25 cellular contexts compared by ENCODE assay signal in genomic region chr6:83890520-83890919, GRCh38. TPM values are rescaled to one million over a fixed set of nuclear protein-coding genes. Genes with fewer than 3 reads are reported as not detected.
DNase-seq lines count a peak whose midpoint lies in the region; ATAC-seq lines count a peak whose summit lies in the region.
"Had no signal": no experiment of that assay in that cellular context is flagged by ENCODE, and none has a peak within 500 bp of the region (broad histone marks: within the 10 kb centered on the region; RNA-seq: fewer than 3 reads in every experiment).

No MANE protein-coding gene starts in this region.

- no peaks in the 10 kb centered on the region for H3K27me3 ChIP-seq in right cardiac atrium (ENCODE audit: control insufficient read depth, insufficient read depth)
- H3K27me3 ChIP-seq: BE2C, BLaER1 had no signal

- ATAC-seq in Right ventricle myocardium superior (ENCODE audit: poor library complexity) (peak; percentile 80), left cardiac atrium (no peak), left ventricle myocardium superior (peak; percentile 84), right cardiac atrium (no peak), HG03565 (IDR thresholded peaks at IDR 0.05; ENCODE audit: unreplicated experiment) (no peak)
- ATAC-seq: GM12878 had no signal

- H3K4me1 ChIP-seq in right cardiac atrium (ENCODE audit: control insufficient read depth, insufficient read depth, low read length): no peaks in the 10 kb centered on the region
- H3K4me1 ChIP-seq: BE2C, BLaER1 had no signal

- no peak overlapping the region for H3K27ac ChIP-seq in right cardiac atrium (ENCODE audit: low read length)
- H3K27ac ChIP-seq: BLaER1 had no signal

- no peak for DNase-seq in Right ventricle myocardium superior
- DNase-seq in left cardiac atrium: no peak
- no peak for DNase-seq in left ventricle myocardium superior
- DNase-seq in right cardiac atrium: no peak
- DNase-seq: 8988T; ACHN; BE2C; C1 segment of cervical spinal cord; CD4-positive, alpha-beta memory T cell; CD4-positive, CD25-positive, alpha-beta regulatory T cell; CD8-positive, alpha-beta memory T cell; COR-L47; DMS 273 treated with DMSO at 0.1 percent for 48 hours; DMS153; DMS53; DMS79; DND-41; EL; GDM1 had no signal

- H3K4me3 ChIP-seq in right cardiac atrium (ENCODE audit: low read length): no peak overlapping the region
- H3K4me3 ChIP-seq: BLaER1, GM12878 had no signal

- no peaks in the 10 kb centered on the region for H3K9me3 ChIP-seq in right cardiac atrium (ENCODE audit: control insufficient read depth, low read length)
- H3K9me3 ChIP-seq: BE2C had no signal

- WGBS in right cardiac atrium: 69% methylated on average over 4 of the region's 4 CpGs

- intact Hi-C loops in Right ventricle myocardium superior (cut with DNase I): no loop called here
- intact Hi-C loops in left cardiac atrium (cut with DNase I): no loop called here
- intact Hi-C loops in left ventricle myocardium superior (cut with micrococcal nuclease): no loop called here
- intact Hi-C loops in right cardiac atrium (cut with DNase I): no loop called here

RNA-seq across cellular contexts. Expression of gene CYB5R4, which starts 31.0 kb away (rescaled TPM):
- 13.2 TPM for total RNA-seq in Right ventricle myocardium superior
- total RNA-seq in left cardiac atrium: 10 to 100 TPM; 15.3 to 15.8 TPM
- 13.9 TPM for total RNA-seq in left ventricle myocardium superior
- 10 to 100 TPM; 12.0 to 16.1 (median 15.0) TPM for total RNA-seq in right cardiac atrium
- polyA plus RNA-seq in right cardiac atrium: 3.9 TPM

RNA-seq across cellular contexts. Expression of gene RIPPLY2, which starts 37.4 kb away (rescaled TPM):
- total RNA-seq in Right ventricle myocardium superior: not detected
- not detected for total RNA-seq in left cardiac atrium
- total RNA-seq in left ventricle myocardium superior: not detected
- total RNA-seq in right cardiac atrium: not detected
- polyA plus RNA-seq in right cardiac atrium: 0.45 TPM
- total RNA-seq: CD4-positive, alpha-beta memory T cell; CD4-positive, CD25-positive, alpha-beta regulatory T cell; CD8-positive, alpha-beta memory T cell; G401 had no signal
- polyA plus RNA-seq: AG04450; CD14-positive monocyte; CD4-positive, alpha-beta memory T cell; CD4-positive, CD25-positive, alpha-beta regulatory T cell; CD8-positive, alpha-beta memory T cell had no signal

Comparison
In these comparisons a context has a peak if more than half of its experiments do, and no peak if none do; other contexts are left out.
1. ATAC-seq: peak in Right ventricle myocardium superior (single experiment) and left ventricle myocardium superior (single experiment); none in left cardiac atrium (0 of 2), right cardiac atrium (0 of 2) and HG03565 (single experiment).